Comparison of ENCODE assay signal across 18 cellular contexts in the genomic region with DNA sequence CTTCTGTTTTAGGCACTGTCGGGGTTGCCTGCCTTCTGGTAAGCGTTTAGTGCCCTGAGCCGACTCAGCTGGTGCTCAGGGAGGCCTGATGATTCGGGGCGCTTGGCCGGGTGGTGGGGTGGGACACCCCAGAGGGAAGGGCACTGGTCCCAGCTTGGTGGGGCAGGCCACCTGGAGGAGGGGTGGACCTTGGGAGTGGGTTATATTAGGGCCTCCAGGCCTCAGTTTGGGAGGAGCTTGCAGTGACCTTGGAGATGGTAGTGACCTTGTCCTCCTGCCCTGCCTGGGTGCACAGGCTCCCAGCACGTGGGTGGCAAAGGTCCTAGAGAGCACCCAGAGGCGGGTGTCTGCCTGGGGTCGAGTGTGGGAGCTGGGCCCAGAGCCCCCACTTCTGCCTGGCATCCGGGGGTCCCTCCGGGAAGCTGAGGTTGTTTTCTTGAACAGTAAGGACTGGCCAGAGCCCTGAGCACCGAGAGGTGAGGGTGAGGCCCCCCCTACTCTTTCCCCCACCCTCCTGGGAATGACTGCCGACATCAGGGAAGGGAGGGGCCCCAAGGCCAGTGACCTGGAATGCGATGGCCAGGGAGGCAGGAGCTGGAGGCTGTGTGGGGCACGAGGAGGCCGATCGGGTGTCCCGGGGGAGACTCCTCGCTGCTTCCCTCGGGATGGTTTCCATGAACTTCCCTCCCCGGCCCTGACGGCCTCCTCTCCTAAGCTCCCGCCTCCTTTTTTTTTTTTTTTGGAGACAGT.
A peak's percentile ranks its signal among the peaks of the same experiment; 100 is the strongest.
DNase-seq lines count a peak whose midpoint lies in the region; ATAC-seq, FAIRE-seq and TF ChIP-seq lines count a peak whose summit lies in the region.
"Had no signal": no experiment of that assay in that cellular context is flagged by ENCODE, and none has a peak within 500 bp of the region (broad histone marks: within the 10 kb centered on the region; RNA-seq: fewer than 3 reads in every experiment).

No MANE protein-coding gene starts in this region.

- no peak for TF ChIP-seq CTCF in HepG2 (CRISPR knock-in tag; IDR thresholded peaks at IDR 0.05)
- TF ChIP-seq CTCF in right lobe of liver (IDR thresholded peaks at IDR 0.05), result no peak
- TF ChIP-seq CTCF in kidney (IDR thresholded peaks at IDR 0.05; ENCODE audit: borderline replicate concordance, extremely low read depth, insufficient read depth), result no peak
- TF ChIP-seq CTCF in osteoblast (IDR thresholded peaks at IDR 0.05; ENCODE audit: extremely low read depth, low read depth, low read length), result no peak
- no peak for TF ChIP-seq CTCF in upper lobe of left lung (IDR thresholded peaks at IDR 0.05)

- no peak for DNase-seq in HepG2 (ENCODE audit: low spot score)
- no peak for DNase-seq in right lobe of liver
- DNase-seq in kidney, result no peak
- peak; percentile 72 for DNase-seq in osteoblast (ENCODE audit: insufficient read length, low spot score, missing footprints)
- no peak for DNase-seq in upper lobe of left lung
- no peak for DNase-seq in NCI-H146 (lab: John Stamatoyannopoulos, UW)
- no peak for DNase-seq in GDM1 (lab: John Stamatoyannopoulos, UW)
- DNase-seq: 8988T, AML-193, Calu3, DMS 273 treated with DMSO at 0.1 percent for 48 hours, GOT3, HCEC 1CT, HFFc6 had no signal

- H3K27ac ChIP-seq in HepG2 (ENCODE audit: extremely low read length, insufficient read depth, low read length) (no peak overlapping the region), right lobe of liver (no peak overlapping the region), kidney (ENCODE audit: low read depth in 2 of 2, low read length in 2 of 2) (peak overlapping the region; percentile 35 to 71), osteoblast (ENCODE audit: low read depth, low read length) (no peak overlapping the region), upper lobe of left lung (peak overlapping the region; percentile 24 to 69 (median 35))
- H3K27ac ChIP-seq: BLaER1 had no signal

- H3K9ac ChIP-seq in HepG2 (ENCODE audit: insufficient read depth, low read depth, low read length) (no peak overlapping the region), kidney (ENCODE audit: low read length in 2 of 2) (no peak overlapping the region)
- H3K9ac ChIP-seq: BLaER1 had no signal

- TF ChIP-seq POLR2A in HepG2 (IDR thresholded peaks at IDR 0.05; ENCODE audit: insufficient read depth in 1 of 2, low read depth in 2 of 2, low read length in 2 of 2) (no peak), right lobe of liver (IDR thresholded peaks at IDR 0.05) (no peak), upper lobe of left lung (IDR thresholded peaks at IDR 0.05) (no peak)

- H3K27me3 ChIP-seq in HepG2 (ENCODE audit: control insufficient read depth in 1 of 2, insufficient read depth in 2 of 2, low read length in 2 of 2) (no peaks in the 10 kb centered on the region), right lobe of liver (no peaks in the 10 kb centered on the region), osteoblast (ENCODE audit: insufficient read depth, low read length) (no peaks in the 10 kb centered on the region), upper lobe of left lung (no peaks in the 10 kb centered on the region)
- H3K27me3 ChIP-seq: BLaER1 had no signal

- peak in 1 of 2 experiments; percentile 34; a peak in 1 of 4 replicates for TF ChIP-seq EP300 in HepG2 (IDR thresholded peaks at IDR 0.05; ENCODE audit: low read depth in 2 of 2, low read length in 2 of 2)
- no peak for TF ChIP-seq EP300 in HepG2 (CRISPR knock-in tag; IDR thresholded peaks at IDR 0.05; ENCODE audit: borderline replicate concordance)
- no peak for TF ChIP-seq EP300 in upper lobe of left lung (IDR thresholded peaks at IDR 0.05)

- H3K9me3 ChIP-seq in HepG2 (ENCODE audit: low read length) (no peaks in the 10 kb centered on the region), right lobe of liver (no peaks in the 10 kb centered on the region), kidney (ENCODE audit: control insufficient read depth in 1 of 2, low read length in 2 of 2) (no peaks in the 10 kb centered on the region), osteoblast (ENCODE audit: low read depth, low read length) (no peaks in the 10 kb centered on the region), upper lobe of left lung (no peaks in the 10 kb centered on the region)
- H3K9me3 ChIP-seq: BLaER1 had no signal

- BruUV-seq in HepG2 (replicated peaks; lab: Mats Ljungman, UMichigan), result no TSS peak

- no peak for TF ChIP-seq RAD21 in HepG2 (CRISPR knock-in tag; IDR thresholded peaks at IDR 0.05)

- H3K4me2 ChIP-seq in HepG2 (ENCODE audit: low read depth, low read length), result no peak overlapping the region
- no peak overlapping the region for H3K4me2 ChIP-seq in osteoblast (ENCODE audit: insufficient read depth, low read length)
- H3K4me2 ChIP-seq: BLaER1 had no signal

- peaks cover 66% of the 10 kb centered on the region for H3K4me1 ChIP-seq in HepG2 (ENCODE audit: insufficient read depth, low read length)
- peaks cover 0 to 45% (median 14%) of the 10 kb centered on the region in 4 donors for H3K4me1 ChIP-seq in right lobe of liver
- H3K4me1 ChIP-seq in kidney (ENCODE audit: control insufficient read depth in 1 of 2, insufficient read depth in 1 of 2, low read depth in 1 of 2, low read length in 2 of 2), result peaks cover 2 to 30% of the 10 kb centered on the region in 2 donors
- H3K4me1 ChIP-seq in osteoblast (ENCODE audit: insufficient read depth, low read length), result no peaks in the 10 kb centered on the region
- peaks cover 40 to 61% (median 44%) of the 10 kb centered on the region in 4 donors for H3K4me1 ChIP-seq in upper lobe of left lung

- H3K4me3 ChIP-seq in HepG2 (replicated peaks in 1 of 3; ENCODE audit: insufficient read depth in 1 of 3, low read depth in 2 of 3, low read length in 3 of 3) (no peak overlapping the region), right lobe of liver (no peak overlapping the region), kidney (ENCODE audit: low read length in 2 of 2) (no peak overlapping the region), osteoblast (ENCODE audit: insufficient read depth, low read length) (no peak overlapping the region), upper lobe of left lung (no peak overlapping the region)
- H3K4me3 ChIP-seq: BLaER1, GM12878 had no signal

- intact Hi-C loops in HepG2 (cut with micrococcal nuclease; ENCODE audit: unreplicated experiment), result no loop called here
- intact Hi-C loops in right lobe of liver (cut with DNase I), result loop anchor here in 1 of 2 donors (10.0 kb wide), 1 partner anchor 59 kb away; the partner anchor contains the start of gene HPCAL1
- intact Hi-C loops in kidney (cut with DNase I), result no loop called here

- WGBS in HepG2 (ENCODE audit: low lambda C conversion rate), result 73% methylated on average over 23 of the region's 23 CpGs
- WGBS in right lobe of liver (ENCODE audit: insufficient coverage, low coverage, low lambda C conversion rate, missing lambda C conversion rate), result 87% methylated on average over 9 of the region's 23 CpGs
- WGBS in upper lobe of left lung, 2 donors, result 86 to 89% methylated on average over 15 to 23 of the region's 23 CpGs

- POLR2A ChIA-PET in HepG2 (lab: Yijun Ruan, JAX), result no interaction called here

- no peak overlapping the region for H2AFZ ChIP-seq in HepG2 (ENCODE audit: low read length)
- no peak overlapping the region for H2AFZ ChIP-seq in osteoblast (ENCODE audit: low read length)

- H4K20me1 ChIP-seq in HepG2 (ENCODE audit: insufficient read depth, low read length) (peaks cover 58% of the 10 kb centered on the region), osteoblast (ENCODE audit: insufficient read depth, low read length) (peaks cover 53% of the 10 kb centered on the region)

- ATAC-seq in HepG2 (no peak), right lobe of liver (no peak), upper lobe of left lung (ENCODE audit: low FRiP score in 2 of 2) (no peak), GM21576 (IDR thresholded peaks at IDR 0.05; ENCODE audit: unreplicated experiment) (no peak)
- ATAC-seq: GM12878 had no signal

- H3K36me3 ChIP-seq in HepG2 (replicated peaks in 1 of 2; ENCODE audit: control insufficient read depth in 1 of 2, insufficient read depth in 2 of 2, low read length in 2 of 2) (no peaks in the 10 kb centered on the region; a peak in 1 of 5 replicates), right lobe of liver (no peaks in the 10 kb centered on the region), kidney (ENCODE audit: control insufficient read depth in 1 of 2, insufficient read depth in 2 of 2, low read length in 2 of 2) (no peaks in the 10 kb centered on the region), osteoblast (ENCODE audit: insufficient read depth, low read length) (peaks cover 3% of the 10 kb centered on the region), upper lobe of left lung (peaks cover 0 to 7% (median 5%) of the 10 kb centered on the region in 4 donors)
- H3K36me3 ChIP-seq: BLaER1 had no signal

- in situ Hi-C loops in HepG2 (cut with HindIII; ENCODE audit: extremely low pct_ligation_motif_present, low pct_unique_long_range_greater_than_20kb), result no loop called here

- H3K79me2 ChIP-seq in HepG2 (ENCODE audit: insufficient read depth, low read length) (peaks cover 4% of the 10 kb centered on the region), osteoblast (ENCODE audit: insufficient read depth, low read length) (peaks cover 97% of the 10 kb centered on the region)

- FAIRE-seq in HepG2 (lab: Jason Lieb, UNC) (no peak), kidney (lab: Jason Lieb, UNC) (no peak)
- FAIRE-seq: GM12878, HTR-8/SVneo had no signal

- CTCF ChIA-PET in HepG2 (lab: Yijun Ruan, JAX; ENCODE audit: low intra/inter-chr PET ratio, low total read pairs), result no interaction called here

TF ChIP-seq in HepG2, 621 proteins besides CTCF, POLR2A, EP300 and RAD21 (continues in another document):
- TF ChIP-seq, protein P1, sequence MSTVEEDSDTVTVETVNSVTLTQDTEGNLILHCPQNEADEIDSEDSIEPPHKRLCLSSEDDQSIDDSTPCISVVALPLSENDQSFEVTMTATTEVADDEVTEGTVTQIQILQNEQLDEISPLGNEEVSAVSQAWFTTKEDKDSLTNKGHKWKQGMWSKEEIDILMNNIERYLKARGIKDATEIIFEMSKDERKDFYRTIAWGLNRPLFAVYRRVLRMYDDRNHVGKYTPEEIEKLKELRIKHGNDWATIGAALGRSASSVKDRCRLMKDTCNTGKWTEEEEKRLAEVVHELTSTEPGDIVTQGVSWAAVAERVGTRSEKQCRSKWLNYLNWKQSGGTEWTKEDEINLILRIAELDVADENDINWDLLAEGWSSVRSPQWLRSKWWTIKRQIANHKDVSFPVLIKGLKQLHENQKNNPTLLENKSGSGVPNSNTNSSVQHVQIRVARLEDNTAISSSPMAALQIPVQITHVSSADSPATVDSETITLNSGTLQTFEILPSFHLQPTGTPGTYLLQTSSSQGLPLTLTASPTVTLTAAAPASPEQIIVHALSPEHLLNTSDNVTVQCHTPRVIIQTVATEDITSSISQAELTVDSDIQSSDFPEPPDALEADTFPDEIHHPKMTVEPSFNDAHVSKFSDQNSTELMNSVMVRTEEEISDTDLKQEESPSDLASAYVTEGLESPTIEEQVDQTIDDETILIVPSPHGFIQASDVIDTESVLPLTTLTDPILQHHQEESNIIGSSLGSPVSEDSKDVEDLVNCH (CRISPR knock-in tag; IDR thresholded peaks at IDR 0.05), result no peak
- no peak for TF ChIP-seq SRSF9 (IDR thresholded peaks at IDR 0.05; ENCODE audit: borderline replicate concordance, insufficient read depth, low read depth, low read length, poor library complexity, severe bottlenecking)

Comparison
In these comparisons a context has a peak if more than half of its experiments do, and no peak if none do; other contexts are left out.
1. H3K27ac ChIP-seq: peak in kidney (2 of 2) and upper lobe of left lung (4 of 4); none in HepG2 (single experiment), right lobe of liver (0 of 3) and osteoblast (single experiment).